ENCODE assay signal across 17 cellular contexts in the genomic region with DNA sequence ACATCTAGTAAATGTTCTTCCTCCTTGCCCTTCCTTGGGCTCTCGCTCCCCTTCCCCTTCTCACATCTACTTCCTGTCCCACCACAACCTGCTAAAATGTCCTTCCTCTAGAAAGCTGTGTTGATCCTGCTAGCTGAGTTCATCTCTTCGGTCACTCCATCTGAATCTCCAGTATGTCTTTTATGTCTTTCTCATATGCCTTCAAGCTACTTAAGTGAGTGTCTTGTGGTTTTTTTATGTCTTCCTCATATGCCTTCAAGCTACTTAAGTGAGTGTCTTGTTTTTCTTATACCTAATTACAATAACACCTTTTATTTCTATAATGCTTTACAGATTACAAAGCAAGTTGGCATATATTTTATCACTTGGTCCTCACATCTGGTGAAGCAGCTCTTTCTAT.
"Had no signal": no experiment of that assay in that cellular context is flagged by ENCODE, and none has a peak within 500 bp of the region (broad histone marks: within the 10 kb centered on the region; RNA-seq: fewer than 3 reads in every experiment).

No MANE protein-coding gene starts in this region.

- H3K36me3 ChIP-seq: WERI-Rb-1 had no signal

- H3K9ac ChIP-seq: parathyroid adenoma had no signal

- ATAC-seq: activated T-helper 17 cell treated with anti-CD3 and anti-CD28 coated beads, Interleukin-2, amount 50 U/mL, for 72 hours; esophagus mucosa; left colon; stimulated activated naive CD8-positive, alpha-beta T cell treated with anti-CD3 and anti-CD28 coated beads, Interleukin-15, amount 100 ng/mL, for 72 hours had no signal

- H2AFZ ChIP-seq: parathyroid adenoma had no signal

- H3K27me3 ChIP-seq: testis had no signal

- DNase-seq: activated CD4-positive, alpha-beta T cell treated with anti-CD3 and anti-CD28 coated beads for 4 hours; activated CD8-positive, alpha-beta memory T cell treated with anti-CD3 and anti-CD28 coated beads for 24 hours; activated naive CD4-positive, alpha-beta T cell treated with anti-CD3 and anti-CD28 coated beads, Interleukin-2, amount 50 U/mL, for 16 hours; anterior cingulate cortex; glutamatergic neuron; immature natural killer cell; left colon; naive B cell; stimulated activated CD4-positive, alpha-beta T cell treated with anti-CD3 and anti-CD28 coated beads, Interleukin-4, amount 100 ng/mL, for 4 hours; stimulated activated naive CD8-positive, alpha-beta T cell treated with anti-CD3 and anti-CD28 coated beads, Interleukin-15, amount 100 ng/mL, for 72 hours; T1000; testis; WERI-Rb-1 had no signal

- H3K79me2 ChIP-seq: parathyroid adenoma had no signal

- H3K4me3 ChIP-seq: lung, testis had no signal

- H3K27me3 Mint-ChIP-seq: stimulated activated naive CD8-positive, alpha-beta T cell treated with anti-CD3 and anti-CD28 coated beads, Interleukin-15, amount 100 ng/mL, for 72 hours had no signal

- H3K9me3 ChIP-seq: testis had no signal

- H3K9me3 Mint-ChIP-seq: activated T-helper 17 cell treated with anti-CD3 and anti-CD28 coated beads, Interleukin-2, amount 50 U/mL, for 72 hours had no signal

- H3K4me3 Mint-ChIP-seq: activated T-helper 17 cell treated with anti-CD3 and anti-CD28 coated beads, Interleukin-2, amount 50 U/mL, for 72 hours; immature natural killer cell; stimulated activated naive CD8-positive, alpha-beta T cell treated with anti-CD3 and anti-CD28 coated beads, Interleukin-15, amount 100 ng/mL, for 72 hours had no signal

- H3K36me3 Mint-ChIP-seq: immature natural killer cell had no signal

- H3K27ac Mint-ChIP-seq: activated T-helper 17 cell treated with anti-CD3 and anti-CD28 coated beads, Interleukin-2, amount 50 U/mL, for 72 hours had no signal
